Comparison of ENCODE assay signal across 1 cellular context in the genomic region with DNA sequence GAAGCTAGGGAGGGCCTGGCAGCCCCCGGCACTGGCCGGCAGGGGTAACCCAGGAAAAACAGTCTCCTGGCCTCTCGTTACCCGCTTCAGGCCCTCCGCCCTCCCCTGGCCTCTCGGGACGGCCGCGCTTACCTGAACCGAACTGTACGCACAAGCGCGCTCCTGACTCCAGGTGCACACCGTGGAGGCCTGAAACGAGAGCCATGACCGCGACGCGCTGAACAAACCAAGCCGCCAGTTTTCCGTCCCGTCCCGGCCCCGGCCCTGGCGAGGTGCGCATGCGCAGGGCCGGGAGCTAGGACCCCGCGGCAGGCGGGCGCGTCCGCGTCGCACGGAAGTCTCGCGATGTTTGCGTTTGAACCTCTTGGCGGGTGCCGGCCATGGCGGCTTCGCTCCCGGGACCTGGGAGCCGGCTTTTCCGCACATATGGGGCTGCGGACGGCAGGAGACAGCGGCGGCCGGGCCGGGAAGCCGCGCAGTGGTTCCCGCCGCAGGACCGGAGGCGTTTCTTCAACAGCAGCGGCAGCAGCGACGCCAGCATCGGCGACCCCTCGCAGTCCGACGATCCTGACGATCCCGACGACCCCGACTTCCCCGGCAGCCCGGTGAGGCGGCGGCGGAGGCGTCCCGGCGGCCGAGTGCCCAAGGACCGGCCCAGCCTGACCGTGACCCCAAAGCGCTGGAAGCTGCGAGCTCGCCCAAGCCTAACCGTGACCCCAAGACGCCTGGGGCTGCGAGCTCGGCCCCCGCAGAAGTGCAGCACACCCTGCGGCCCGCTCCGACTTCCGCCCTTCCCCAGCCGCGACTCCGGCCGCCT.
TF ChIP-seq lines count a peak whose summit lies in the region.

A gene (plus strand): TSS at position 348 of the 817 bp plus-strand sequence. CDS start 33 bp downstream, at position 381.

TF ChIP-seq in HepG2, 621 proteins besides CTCF, POLR2A, EP300 and RAD21 (continued from another document and continues in another):
- TF ChIP-seq RAD51 (IDR thresholded peaks at IDR 0.05; ENCODE audit: borderline replicate concordance) (no peak), NFRKB (IDR thresholded peaks at IDR 0.05) (no peak), MIER2 (CRISPR knock-in tag; IDR thresholded peaks at IDR 0.05) (peak; percentile 72; the same call in 1 of the 2 replicates), REPIN1 (CRISPR knock-in tag; IDR thresholded peaks at IDR 0.05; ENCODE audit: borderline replicate concordance, low read depth) (peak; percentile 96), ZFY (CRISPR knock-in tag; IDR thresholded peaks at IDR 0.05) (peak; percentile 98), NCOA2 (CRISPR knock-in tag; IDR thresholded peaks at IDR 0.05) (peak; percentile 16; the same call in 1 of the 2 replicates), MYC (CRISPR knock-in tag; IDR thresholded peaks at IDR 0.05; ENCODE audit: borderline replicate concordance) (peak; percentile 76; the same call in 1 of the 2 replicates), PTBP1 (IDR thresholded peaks at IDR 0.05; ENCODE audit: low read depth, low read length, poor library complexity, severe bottlenecking) (no peak), KDM5B (CRISPR knock-in tag; IDR thresholded peaks at IDR 0.05; ENCODE audit: borderline replicate concordance) (peak; percentile 85), ZNF605 (CRISPR knock-in tag; IDR thresholded peaks at IDR 0.05) (peak; percentile 91), NR1H2 (CRISPR knock-in tag; IDR thresholded peaks at IDR 0.05; ENCODE audit: borderline replicate concordance, low read depth) (no peak), ATAD3A (CRISPR knock-in tag; IDR thresholded peaks at IDR 0.05) (no peak), ZNF138 (CRISPR knock-in tag; IDR thresholded peaks at IDR 0.05; ENCODE audit: low read depth) (0 out of 2 replicates have a peak, but pooled peaks have one; percentile 76), CENPT (CRISPR knock-in tag; IDR thresholded peaks at IDR 0.05; ENCODE audit: low read depth) (peak; percentile 65; the same call in 1 of the 2 replicates), ETV5 (CRISPR knock-in tag; IDR thresholded peaks at IDR 0.05; ENCODE audit: borderline replicate concordance) (peak; percentile 59), ZNF777 (CRISPR knock-in tag; IDR thresholded peaks at IDR 0.05) (peak; percentile 36; the same call in 1 of the 2 replicates), SIN3A (IDR thresholded peaks at IDR 0.05; ENCODE audit: borderline replicate concordance, low read depth, low read length) (peak; percentile 99), HDAC6 (IDR thresholded peaks at IDR 0.05; ENCODE audit: low read depth, low read length) (no peak), GATA4 (IDR thresholded peaks at IDR 0.05; ENCODE audit: borderline replicate concordance, low read depth) (0 out of 2 replicates have a peak, but pooled peaks have one; percentile 20), ZBTB7B (CRISPR knock-in tag; IDR thresholded peaks at IDR 0.05) (peak; percentile 73), ZNF20 (CRISPR knock-in tag; IDR thresholded peaks at IDR 0.05) (no peak; the same call in 1 of the 2 replicates), MED1 (CRISPR knock-in tag; IDR thresholded peaks at IDR 0.05) (peak; percentile 55; the same call in 1 of the 2 replicates), IKZF4 (CRISPR knock-in tag; IDR thresholded peaks at IDR 0.05; ENCODE audit: borderline replicate concordance, low read depth, not compliant biosample characterization) (peak; percentile 88), HOXA9 (CRISPR knock-in tag; IDR thresholded peaks at IDR 0.05; ENCODE audit: borderline replicate concordance) (peak; percentile 69; the same call in 1 of the 2 replicates), ZNF589 (CRISPR knock-in tag; conservative IDR thresholded peaks at IDR 0.05) (peak; percentile 85; the same call in 1 of the 2 replicates), ZNF326 (CRISPR knock-in tag; IDR thresholded peaks at IDR 0.05; ENCODE audit: borderline replicate concordance) (no peak), ZNF780A (CRISPR knock-in tag; IDR thresholded peaks at IDR 0.05) (peak; percentile 68; the same call in 1 of the 2 replicates), KLF9 (CRISPR knock-in tag; IDR thresholded peaks at IDR 0.05; ENCODE audit: low read depth) (peak; percentile 41; the same call in 1 of the 2 replicates), SP1 (IDR thresholded peaks at IDR 0.05) (peak; percentile 62; the same call in 1 of the 2 replicates), SP1 (CRISPR knock-in tag; IDR thresholded peaks at IDR 0.05) (peak; percentile 37; the same call in 1 of the 2 replicates), MEIS1 (CRISPR knock-in tag; IDR thresholded peaks at IDR 0.05; ENCODE audit: borderline replicate concordance) (peak; percentile 52; the same call in 1 of the 2 replicates), ZNF431 (CRISPR knock-in tag; IDR thresholded peaks at IDR 0.05; ENCODE audit: borderline replicate concordance, low read depth) (no peak), TCF12 (IDR thresholded peaks at IDR 0.05) (no peak), TCF12 (CRISPR knock-in tag; IDR thresholded peaks at IDR 0.05) (peak; percentile 73; the same call in 1 of the 2 replicates), ZNF841 (CRISPR knock-in tag; IDR thresholded peaks at IDR 0.05; ENCODE audit: borderline replicate concordance) (peak; percentile 70; the same call in 1 of the 2 replicates), TGIF2 (CRISPR knock-in tag; IDR thresholded peaks at IDR 0.05) (peak; percentile 85; the same call in 1 of the 2 replicates), REL (CRISPR knock-in tag; conservative IDR thresholded peaks at IDR 0.05) (peak; percentile 79), KLF6 (CRISPR knock-in tag; IDR thresholded peaks at IDR 0.05) (peak; percentile 74), MEIS2 (CRISPR knock-in tag; IDR thresholded peaks at IDR 0.05) (peak; percentile 41; the same call in 1 of the 2 replicates), HNRNPK (IDR thresholded peaks at IDR 0.05; ENCODE audit: low read depth, low read length, poor library complexity, severe bottlenecking) (no peak), JARID2 (CRISPR knock-in tag; IDR thresholded peaks at IDR 0.05; ENCODE audit: insufficient replicate concordance) (peak; percentile 91), HOXA3 (CRISPR knock-in tag; IDR thresholded peaks at IDR 0.05) (peak; percentile 95)
- TF ChIP-seq, protein P1, sequence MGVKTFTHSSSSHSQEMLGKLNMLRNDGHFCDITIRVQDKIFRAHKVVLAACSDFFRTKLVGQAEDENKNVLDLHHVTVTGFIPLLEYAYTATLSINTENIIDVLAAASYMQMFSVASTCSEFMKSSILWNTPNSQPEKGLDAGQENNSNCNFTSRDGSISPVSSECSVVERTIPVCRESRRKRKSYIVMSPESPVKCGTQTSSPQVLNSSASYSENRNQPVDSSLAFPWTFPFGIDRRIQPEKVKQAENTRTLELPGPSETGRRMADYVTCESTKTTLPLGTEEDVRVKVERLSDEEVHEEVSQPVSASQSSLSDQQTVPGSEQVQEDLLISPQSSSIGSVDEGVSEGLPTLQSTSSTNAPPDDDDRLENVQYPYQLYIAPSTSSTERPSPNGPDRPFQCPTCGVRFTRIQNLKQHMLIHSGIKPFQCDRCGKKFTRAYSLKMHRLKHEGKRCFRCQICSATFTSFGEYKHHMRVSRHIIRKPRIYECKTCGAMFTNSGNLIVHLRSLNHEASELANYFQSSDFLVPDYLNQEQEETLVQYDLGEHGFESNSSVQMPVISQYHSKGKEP (CRISPR knock-in tag; IDR thresholded peaks at IDR 0.05): no peak
- TF ChIP-seq, protein P2, sequence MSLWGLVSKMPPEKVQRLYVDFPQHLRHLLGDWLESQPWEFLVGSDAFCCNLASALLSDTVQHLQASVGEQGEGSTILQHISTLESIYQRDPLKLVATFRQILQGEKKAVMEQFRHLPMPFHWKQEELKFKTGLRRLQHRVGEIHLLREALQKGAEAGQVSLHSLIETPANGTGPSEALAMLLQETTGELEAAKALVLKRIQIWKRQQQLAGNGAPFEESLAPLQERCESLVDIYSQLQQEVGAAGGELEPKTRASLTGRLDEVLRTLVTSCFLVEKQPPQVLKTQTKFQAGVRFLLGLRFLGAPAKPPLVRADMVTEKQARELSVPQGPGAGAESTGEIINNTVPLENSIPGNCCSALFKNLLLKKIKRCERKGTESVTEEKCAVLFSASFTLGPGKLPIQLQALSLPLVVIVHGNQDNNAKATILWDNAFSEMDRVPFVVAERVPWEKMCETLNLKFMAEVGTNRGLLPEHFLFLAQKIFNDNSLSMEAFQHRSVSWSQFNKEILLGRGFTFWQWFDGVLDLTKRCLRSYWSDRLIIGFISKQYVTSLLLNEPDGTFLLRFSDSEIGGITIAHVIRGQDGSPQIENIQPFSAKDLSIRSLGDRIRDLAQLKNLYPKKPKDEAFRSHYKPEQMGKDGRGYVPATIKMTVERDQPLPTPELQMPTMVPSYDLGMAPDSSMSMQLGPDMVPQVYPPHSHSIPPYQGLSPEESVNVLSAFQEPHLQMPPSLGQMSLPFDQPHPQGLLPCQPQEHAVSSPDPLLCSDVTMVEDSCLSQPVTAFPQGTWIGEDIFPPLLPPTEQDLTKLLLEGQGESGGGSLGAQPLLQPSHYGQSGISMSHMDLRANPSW (CRISPR knock-in tag; IDR thresholded peaks at IDR 0.05; ENCODE audit: borderline replicate concordance): no peak
- TF ChIP-seq, protein P3, sequence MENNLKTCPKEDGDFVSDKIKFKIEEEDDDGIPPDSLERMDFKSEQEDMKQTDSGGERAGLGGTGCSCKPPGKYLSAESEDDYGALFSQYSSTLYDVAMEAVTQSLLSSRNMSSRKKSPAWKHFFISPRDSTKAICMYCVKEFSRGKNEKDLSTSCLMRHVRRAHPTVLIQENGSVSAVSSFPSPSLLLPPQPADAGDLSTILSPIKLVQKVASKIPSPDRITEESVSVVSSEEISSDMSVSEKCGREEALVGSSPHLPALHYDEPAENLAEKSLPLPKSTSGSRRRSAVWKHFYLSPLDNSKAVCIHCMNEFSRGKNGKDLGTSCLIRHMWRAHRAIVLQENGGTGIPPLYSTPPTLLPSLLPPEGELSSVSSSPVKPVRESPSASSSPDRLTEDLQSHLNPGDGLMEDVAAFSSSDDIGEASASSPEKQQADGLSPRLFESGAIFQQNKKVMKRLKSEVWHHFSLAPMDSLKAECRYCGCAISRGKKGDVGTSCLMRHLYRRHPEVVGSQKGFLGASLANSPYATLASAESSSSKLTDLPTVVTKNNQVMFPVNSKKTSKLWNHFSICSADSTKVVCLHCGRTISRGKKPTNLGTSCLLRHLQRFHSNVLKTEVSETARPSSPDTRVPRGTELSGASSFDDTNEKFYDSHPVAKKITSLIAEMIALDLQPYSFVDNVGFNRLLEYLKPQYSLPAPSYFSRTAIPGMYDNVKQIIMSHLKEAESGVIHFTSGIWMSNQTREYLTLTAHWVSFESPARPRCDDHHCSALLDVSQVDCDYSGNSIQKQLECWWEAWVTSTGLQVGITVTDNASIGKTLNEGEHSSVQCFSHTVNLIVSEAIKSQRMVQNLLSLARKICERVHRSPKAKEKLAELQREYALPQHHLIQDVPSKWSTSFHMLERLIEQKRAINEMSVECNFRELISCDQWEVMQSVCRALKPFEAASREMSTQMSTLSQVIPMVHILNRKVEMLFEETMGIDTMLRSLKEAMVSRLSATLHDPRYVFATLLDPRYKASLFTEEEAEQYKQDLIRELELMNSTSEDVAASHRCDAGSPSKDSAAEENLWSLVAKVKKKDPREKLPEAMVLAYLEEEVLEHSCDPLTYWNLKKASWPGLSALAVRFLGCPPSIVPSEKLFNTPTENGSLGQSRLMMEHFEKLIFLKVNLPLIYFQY (CRISPR knock-in tag; IDR thresholded peaks at IDR 0.05; ENCODE audit: borderline replicate concordance): peak; percentile 39; the same call in 1 of the 2 replicates
- TF ChIP-seq, protein P4, sequence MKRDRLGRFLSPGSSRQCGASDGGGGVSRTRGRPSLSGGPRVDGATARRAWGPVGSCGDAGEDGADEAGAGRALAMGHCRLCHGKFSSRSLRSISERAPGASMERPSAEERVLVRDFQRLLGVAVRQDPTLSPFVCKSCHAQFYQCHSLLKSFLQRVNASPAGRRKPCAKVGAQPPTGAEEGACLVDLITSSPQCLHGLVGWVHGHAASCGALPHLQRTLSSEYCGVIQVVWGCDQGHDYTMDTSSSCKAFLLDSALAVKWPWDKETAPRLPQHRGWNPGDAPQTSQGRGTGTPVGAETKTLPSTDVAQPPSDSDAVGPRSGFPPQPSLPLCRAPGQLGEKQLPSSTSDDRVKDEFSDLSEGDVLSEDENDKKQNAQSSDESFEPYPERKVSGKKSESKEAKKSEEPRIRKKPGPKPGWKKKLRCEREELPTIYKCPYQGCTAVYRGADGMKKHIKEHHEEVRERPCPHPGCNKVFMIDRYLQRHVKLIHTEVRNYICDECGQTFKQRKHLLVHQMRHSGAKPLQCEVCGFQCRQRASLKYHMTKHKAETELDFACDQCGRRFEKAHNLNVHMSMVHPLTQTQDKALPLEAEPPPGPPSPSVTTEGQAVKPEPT (CRISPR knock-in tag; IDR thresholded peaks at IDR 0.05; ENCODE audit: low read depth): no peak
- TF ChIP-seq, protein P5, sequence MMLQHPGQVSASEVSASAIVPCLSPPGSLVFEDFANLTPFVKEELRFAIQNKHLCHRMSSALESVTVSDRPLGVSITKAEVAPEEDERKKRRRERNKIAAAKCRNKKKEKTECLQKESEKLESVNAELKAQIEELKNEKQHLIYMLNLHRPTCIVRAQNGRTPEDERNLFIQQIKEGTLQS (CRISPR knock-in tag; IDR thresholded peaks at IDR 0.05): 0 out of 2 replicates have a peak, but pooled peaks have one; percentile 33
- TF ChIP-seq, protein P6, sequence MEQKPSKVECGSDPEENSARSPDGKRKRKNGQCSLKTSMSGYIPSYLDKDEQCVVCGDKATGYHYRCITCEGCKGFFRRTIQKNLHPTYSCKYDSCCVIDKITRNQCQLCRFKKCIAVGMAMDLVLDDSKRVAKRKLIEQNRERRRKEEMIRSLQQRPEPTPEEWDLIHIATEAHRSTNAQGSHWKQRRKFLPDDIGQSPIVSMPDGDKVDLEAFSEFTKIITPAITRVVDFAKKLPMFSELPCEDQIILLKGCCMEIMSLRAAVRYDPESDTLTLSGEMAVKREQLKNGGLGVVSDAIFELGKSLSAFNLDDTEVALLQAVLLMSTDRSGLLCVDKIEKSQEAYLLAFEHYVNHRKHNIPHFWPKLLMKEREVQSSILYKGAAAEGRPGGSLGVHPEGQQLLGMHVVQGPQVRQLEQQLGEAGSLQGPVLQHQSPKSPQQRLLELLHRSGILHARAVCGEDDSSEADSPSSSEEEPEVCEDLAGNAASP (CRISPR knock-in tag; IDR thresholded peaks at IDR 0.05; ENCODE audit: borderline replicate concordance): peak; percentile 75; the same call in 1 of the 2 replicates
- TF ChIP-seq, protein P7, sequence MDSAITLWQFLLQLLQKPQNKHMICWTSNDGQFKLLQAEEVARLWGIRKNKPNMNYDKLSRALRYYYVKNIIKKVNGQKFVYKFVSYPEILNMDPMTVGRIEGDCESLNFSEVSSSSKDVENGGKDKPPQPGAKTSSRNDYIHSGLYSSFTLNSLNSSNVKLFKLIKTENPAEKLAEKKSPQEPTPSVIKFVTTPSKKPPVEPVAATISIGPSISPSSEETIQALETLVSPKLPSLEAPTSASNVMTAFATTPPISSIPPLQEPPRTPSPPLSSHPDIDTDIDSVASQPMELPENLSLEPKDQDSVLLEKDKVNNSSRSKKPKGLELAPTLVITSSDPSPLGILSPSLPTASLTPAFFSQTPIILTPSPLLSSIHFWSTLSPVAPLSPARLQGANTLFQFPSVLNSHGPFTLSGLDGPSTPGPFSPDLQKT (CRISPR knock-in tag; IDR thresholded peaks at IDR 0.05; ENCODE audit: borderline replicate concordance): 0 out of 2 replicates have a peak, but pooled peaks have one; percentile 48
- TF ChIP-seq, protein P8, sequence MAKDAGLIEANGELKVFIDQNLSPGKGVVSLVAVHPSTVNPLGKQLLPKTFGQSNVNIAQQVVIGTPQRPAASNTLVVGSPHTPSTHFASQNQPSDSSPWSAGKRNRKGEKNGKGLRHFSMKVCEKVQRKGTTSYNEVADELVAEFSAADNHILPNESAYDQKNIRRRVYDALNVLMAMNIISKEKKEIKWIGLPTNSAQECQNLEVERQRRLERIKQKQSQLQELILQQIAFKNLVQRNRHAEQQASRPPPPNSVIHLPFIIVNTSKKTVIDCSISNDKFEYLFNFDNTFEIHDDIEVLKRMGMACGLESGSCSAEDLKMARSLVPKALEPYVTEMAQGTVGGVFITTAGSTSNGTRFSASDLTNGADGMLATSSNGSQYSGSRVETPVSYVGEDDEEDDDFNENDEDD (CRISPR knock-in tag; IDR thresholded peaks at IDR 0.05; ENCODE audit: borderline replicate concordance): peak; percentile 99
